In genomic region chr19:15812059-15812722, GRCh38 we compare ENCODE assay signal across 13 cellular contexts. TPM values are rescaled to one million over a fixed set of nuclear protein-coding genes. Genes with fewer than 3 reads are reported as not detected.
DNase-seq lines count a peak whose midpoint lies in the region; ATAC-seq, FAIRE-seq and TF ChIP-seq lines count a peak whose summit lies in the region.
"Had no signal": no experiment of that assay in that cellular context is flagged by ENCODE, and none has a peak within 500 bp of the region (broad histone marks: within the 10 kb centered on the region; RNA-seq: fewer than 3 reads in every experiment).

No MANE protein-coding gene starts in this region.

- H3K27ac ChIP-seq in PC-9, result no peak overlapping the region
- H3K27ac ChIP-seq in K562 (ENCODE audit: extremely low read depth, low read depth, low read length), result no peak overlapping the region

- DNase-seq in activated naive CD4-positive, alpha-beta T cell treated with Interleukin-2 at 50 U/mL for 16 hours, result peak; percentile 18
- no peak for DNase-seq in activated naive CD4-positive, alpha-beta T cell treated with anti-CD3 and anti-CD28 coated beads, Interleukin-2, amount 50 U/mL, for 72 hours (ENCODE audit: low spot score in 2 of 2)
- DNase-seq in PC-9 (peak in 1 of 2 experiments; percentile 57), K562 (ENCODE audit: extremely low read depth in 1 of 4, low spot score in 3 of 4) (peak in 1 of 4 experiments; percentile 40), omental fat pad (ENCODE audit: low spot score) (no peak)
- DNase-seq in stimulated activated CD4-positive, alpha-beta T cell treated with anti-CD3 and anti-CD28 coated beads, Interleukin-4, amount 100 ng/mL, for 24 hours, result peak; percentile 12
- no peak for DNase-seq in activated CD4-positive, CD25-positive, alpha-beta regulatory T cell (lab: John Stamatoyannopoulos, UW)
- DNase-seq: HFFc6 had no signal

- H3K9me3 ChIP-seq in PC-9 (ENCODE audit: insufficient read depth, low read depth) (no peaks in the 10 kb centered on the region), K562 (replicated peaks; ENCODE audit: control insufficient read depth, insufficient read depth, low read depth, low read length) (no peaks in the 10 kb centered on the region)

- intact Hi-C loops in PC-9 (cut with micrococcal nuclease; ENCODE audit: unreplicated experiment), result loop anchor here (2.0 to 5.0 kb wide), 2 partner anchors 230 to 371 kb away; no protein-coding TSS in a partner anchor
- intact Hi-C loops in K562 (cut with micrococcal nuclease), result loop anchor here (2.0 kb wide), 1 partner anchor 57 kb away; no protein-coding TSS in a partner anchor

- no peak for ATAC-seq in activated naive CD4-positive, alpha-beta T cell treated with anti-CD3 and anti-CD28 coated beads, Interleukin-2, amount 50 U/mL, for 72 hours
- ATAC-seq in K562 (peak; percentile 62; the same call in 2 of the 3 replicates), GM19351 (IDR thresholded peaks at IDR 0.05; ENCODE audit: unreplicated experiment) (no peak), omental fat pad (ENCODE audit: low FRiP score) (no peak)

- no TSS peak for BruUV-seq in PC-9 (replicated peaks; lab: Mats Ljungman, UMichigan)
- BruUV-seq in K562 (replicated peaks; lab: Mats Ljungman, UMichigan), result no TSS peak

- H3K4me2 ChIP-seq in PC-9 (no peak overlapping the region), K562 (ENCODE audit: insufficient read depth, low read length) (no peak overlapping the region)

- no peak overlapping the region for H3K9ac ChIP-seq in K562 (ENCODE audit: insufficient read depth in 1 of 2, low read depth in 2 of 2, low read length in 2 of 2)

- H3K9me1 ChIP-seq in K562 (ENCODE audit: control insufficient read depth, insufficient read depth, low read length), result no peaks in the 10 kb centered on the region

- peak; percentile 61 to 72 for TF ChIP-seq RAD21 in K562 (CRISPR knock-in tag; conservative IDR thresholded peaks at IDR 0.05 in 1 of 2, IDR thresholded peaks at IDR 0.05 in 1 of 2)

- H3K4me3 ChIP-seq in PC-9, result no peak overlapping the region
- no peak overlapping the region for H3K4me3 ChIP-seq in K562

- no peak for TF ChIP-seq EP300 in K562 (IDR thresholded peaks at IDR 0.05; ENCODE audit: low read length)

- no peaks in the 10 kb centered on the region for H3K9me3 Mint-ChIP-seq in activated naive CD4-positive, alpha-beta T cell treated with anti-CD3 and anti-CD28 coated beads, Interleukin-2, amount 50 U/mL, for 72 hours
- H3K9me3 Mint-ChIP-seq: dendritic cell treated with granulocyte-macrophage colony-stimulating factor and Interleukin-4, amounts not matched to agents 40 ng/mL and 50 ng/mL, for 4 days had no signal

- TF ChIP-seq CTCF in PC-9 (conservative IDR thresholded peaks at IDR 0.05) (peak; percentile 79), K562 (IDR thresholded peaks at IDR 0.05 in 2 of 3, conservative IDR thresholded peaks at IDR 0.05 in 1 of 3; ENCODE audit: insufficient read depth in 2 of 3, low read depth in 1 of 3, low read length in 3 of 3) (peak; percentile 34 to 67 (median 49); a peak in 5 of 6 replicates), omental fat pad (IDR thresholded peaks at IDR 0.05) (no peak)

- H3K36me3 ChIP-seq in PC-9 (ENCODE audit: low read depth) (no peaks in the 10 kb centered on the region), K562 (ENCODE audit: control insufficient read depth, insufficient read depth, low read length) (no peaks in the 10 kb centered on the region)

- POLR2A ChIA-PET in PC-9 (lab: Charles Lee; ENCODE audit: unreplicated experiment), result interaction anchor here (1.0 kb wide), 1 partner anchor 372 kb away, joined by 5 read pairs; the partner anchor contains the start of gene FAM32A
- POLR2A ChIA-PET in K562 (lab: Yijun Ruan, JAX), result no interaction called here

- H3K27me3 ChIP-seq in PC-9 (ENCODE audit: insufficient read depth, low read depth) (no peaks in the 10 kb centered on the region), K562 (ENCODE audit: control insufficient read depth in 2 of 2, insufficient read depth in 2 of 2, low read length in 2 of 2) (peaks cover 10 to 39% of the 10 kb centered on the region in 2 experiments; a peak in 4 of 5 replicates)

- 0% methylated on average over 4 of the region's 6 CpGs for WGBS in K562 (ENCODE audit: insufficient coverage, low coverage, missing lambda C conversion rate)

- no peak for FAIRE-seq in K562 (lab: Jason Lieb, UNC)
- FAIRE-seq: islet of Langerhans had no signal

- in situ Hi-C loops in K562 (cut with MboI), result no loop called here

- TF ChIP-seq POLR2A in K562 (conservative IDR thresholded peaks at IDR 0.05), result no peak

- CTCF ChIA-PET in PC-9 (lab: Charles Lee), result interaction anchor here (0.7 to 1.0 kb wide), 2 partner anchors 27 to 229 kb away, joined by 3 read pairs; no protein-coding TSS in a partner anchor
- CTCF ChIA-PET in K562 (lab: Yijun Ruan, JAX; ENCODE audit: low intra/inter-chr PET ratio), result interaction anchor here (0.7 to 1.0 kb wide), 2 partner anchors 56 to 57 kb away, joined by 3 to 5 read pairs; no protein-coding TSS in a partner anchor

- H3F3A ChIP-seq in PC-9 (ENCODE audit: insufficient read depth, low read depth), result peaks cover 7% of the 10 kb centered on the region; the same call in 1 of the 2 replicates

- peaks cover 0 to 4% of the 10 kb centered on the region in 2 donors for H3K36me3 Mint-ChIP-seq in activated naive CD4-positive, alpha-beta T cell treated with anti-CD3 and anti-CD28 coated beads, Interleukin-2, amount 50 U/mL, for 72 hours

- H3K4me1 ChIP-seq in PC-9 (replicated peaks; ENCODE audit: insufficient read depth), result peaks cover 20% of the 10 kb centered on the region
- no peaks in the 10 kb centered on the region; a peak in 1 of 5 replicates for H3K4me1 ChIP-seq in K562 (replicated peaks in 1 of 2; ENCODE audit: control insufficient read depth in 2 of 2, insufficient read depth in 2 of 2, low read length in 2 of 2)

- H4K20me1 ChIP-seq in PC-9 (ENCODE audit: insufficient read depth) (no peaks in the 10 kb centered on the region), K562 (replicated peaks; ENCODE audit: control insufficient read depth, insufficient read depth, low read length) (peaks cover 4% of the 10 kb centered on the region; the same call in 1 of the 2 replicates)

- H2AFZ ChIP-seq in PC-9, result no peak overlapping the region
- H2AFZ ChIP-seq in K562 (ENCODE audit: low read depth, low read length), result no peak overlapping the region

- no peaks in the 10 kb centered on the region for H3K9me2 ChIP-seq in PC-9 (ENCODE audit: insufficient read depth)

- peak overlapping the region in 1 of 2 donors; percentile 83 for H3K27ac Mint-ChIP-seq in activated naive CD4-positive, alpha-beta T cell treated with anti-CD3 and anti-CD28 coated beads, Interleukin-2, amount 50 U/mL, for 72 hours
- H3K27ac Mint-ChIP-seq: dendritic cell treated with granulocyte-macrophage colony-stimulating factor and Interleukin-4, amounts not matched to agents 40 ng/mL and 50 ng/mL, for 4 days; HFFc6 had no signal

- no peaks in the 10 kb centered on the region for H3K79me2 ChIP-seq in PC-9 (ENCODE audit: low read depth)
- no peaks in the 10 kb centered on the region for H3K79me2 ChIP-seq in K562 (ENCODE audit: control insufficient read depth, insufficient read depth, low read length)

TF ChIP-seq in K562, 482 proteins besides CTCF, POLR2A, EP300 and RAD21 (continues in another document):
- TF ChIP-seq TOE1 (IDR thresholded peaks at IDR 0.05; ENCODE audit: borderline replicate concordance) (0 out of 2 replicates have a peak, but pooled peaks have one; percentile 21), TOE1 (CRISPR knock-in tag; IDR thresholded peaks at IDR 0.05; ENCODE audit: borderline replicate concordance, low read depth) (no peak), SMAD4 (CRISPR knock-in tag; conservative IDR thresholded peaks at IDR 0.05) (no peak)

RNA-seq across cellular contexts. Expression of gene OR10H1, which starts 3.3 kb away (rescaled TPM):
- total RNA-seq in activated naive CD4-positive, alpha-beta T cell treated with anti-CD3 and anti-CD28 coated beads, Interleukin-2, amount 50 U/mL, for 72 hours, result under 1 TPM in 1 of 2 donors, not detected in 1; 0.10 TPM
- total RNA-seq in PC-9 (2021) (0.20 TPM in 1 of 2 replicates, not detected in the other), K562 (2014; rRNA removed) (not detected in 2 replicates), K562 (2014; rRNA removed; fragmentation: Illumina TruSeq; extraction: Trizol) (not detected in 2 replicates), K562 (2015; rRNA removed; fragmentation: Illumina TruSeq; extraction: Trizol) (not detected in 2 replicates), K562 (2021) (not detected in 2 replicates), omental fat pad (not detected)
- not detected in 2 replicates for total RNA-seq in K562 (2011; cell fraction: chromatin; rRNA removed; ENCODE audit: low replicate concordance)
- not detected in 2 replicates for total RNA-seq in K562 (2011; cell fraction: nucleolus; rRNA removed)
- total RNA-seq in K562 (2011; cell fraction: nucleoplasm; rRNA removed), result not detected in 2 replicates
- polyA plus RNA-seq in K562 (2011; rRNA removed) (not detected in 2 replicates), K562 (2014; fragmentation: Illumina TruSeq; extraction: Trizol) (not detected in 2 replicates), K562 (2014; fragmentation: Nextera tagmentation; extraction: Ambion mirVana) (not detected), K562 (2014; rRNA removed) (not detected in 2 replicates)
- not detected in 2 replicates for polyA plus RNA-seq in K562 (2011; cell fraction: cytosol; rRNA removed)
- not detected in 2 replicates for polyA plus RNA-seq in K562 (2011; cell fraction: nucleus; rRNA removed)
- polyA plus RNA-seq in K562 (2012), result not detected in 2 replicates
- not detected in 2 replicates for polyA minus RNA-seq in K562 (2011; rRNA and poly(A)+ RNA removed)
- polyA minus RNA-seq in K562 (2011; cell fraction: cytosol; rRNA and poly(A)+ RNA removed), result not detected in 2 replicates
- polyA minus RNA-seq in K562 (2011; cell fraction: nucleus; rRNA and poly(A)+ RNA removed), result not detected in 2 replicates
- total RNA-seq: activated CD8-positive, alpha-beta memory T cell treated with anti-CD3 and anti-CD28 coated beads for 36 hours; HFFc6; pulmonary artery endothelial cell had no signal

RNA-seq across cellular contexts. Expression of gene OR10H5, which starts 24.7 kb away (rescaled TPM):
- total RNA-seq in activated naive CD4-positive, alpha-beta T cell treated with anti-CD3 and anti-CD28 coated beads, Interleukin-2, amount 50 U/mL, for 72 hours, result not detected
- total RNA-seq in PC-9 (2021) (not detected in 2 replicates), K562 (2014; rRNA removed) (not detected in 2 replicates), K562 (2014; rRNA removed; fragmentation: Illumina TruSeq; extraction: Trizol) (not detected in 2 replicates), K562 (2015; rRNA removed; fragmentation: Illumina TruSeq; extraction: Trizol) (not detected in 2 replicates), K562 (2021) (not detected in 2 replicates), omental fat pad (not detected)
- not detected in 2 replicates for total RNA-seq in K562 (2011; cell fraction: chromatin; rRNA removed; ENCODE audit: low replicate concordance)
- total RNA-seq in K562 (2011; cell fraction: nucleolus; rRNA removed), result not detected in 2 replicates
- total RNA-seq in K562 (2011; cell fraction: nucleoplasm; rRNA removed), result not detected in 2 replicates
- polyA plus RNA-seq in K562 (2011; rRNA removed) (not detected in 2 replicates), K562 (2014; fragmentation: Illumina TruSeq; extraction: Trizol) (not detected in 2 replicates), K562 (2014; fragmentation: Nextera tagmentation; extraction: Ambion mirVana) (not detected), K562 (2014; rRNA removed) (not detected in 2 replicates)
- polyA plus RNA-seq in K562 (2011; cell fraction: cytosol; rRNA removed), result not detected in 2 replicates
- not detected in 2 replicates for polyA plus RNA-seq in K562 (2011; cell fraction: nucleus; rRNA removed)
- 0.01 TPM in 2 replicates for polyA plus RNA-seq in K562 (2012)
- polyA minus RNA-seq in K562 (2011; rRNA and poly(A)+ RNA removed), result not detected in 2 replicates
- not detected in 2 replicates for polyA minus RNA-seq in K562 (2011; cell fraction: cytosol; rRNA and poly(A)+ RNA removed)
- polyA minus RNA-seq in K562 (2011; cell fraction: nucleus; rRNA and poly(A)+ RNA removed), result not detected in 2 replicates
- total RNA-seq: activated CD8-positive, alpha-beta memory T cell treated with anti-CD3 and anti-CD28 coated beads for 36 hours; HFFc6; pulmonary artery endothelial cell had no signal

Comparison
In these comparisons a context has a peak if more than half of its experiments do, and no peak if none do; other contexts are left out.
1. DNase-seq: peak in activated naive CD4-positive, alpha-beta T cell treated with Interleukin-2 at 50 U/mL for 16 hours (single experiment) and stimulated activated CD4-positive, alpha-beta T cell treated with anti-CD3 and anti-CD28 coated beads, Interleukin-4, amount 100 ng/mL, for 24 hours (single experiment); none in activated naive CD4-positive, alpha-beta T cell treated with anti-CD3 and anti-CD28 coated beads, Interleukin-2, amount 50 U/mL, for 72 hours (0 of 2), activated CD4-positive, CD25-positive, alpha-beta regulatory T cell (0 of 4) and omental fat pad (single experiment).
2. CTCF ChIP-seq: peak in PC-9 (single experiment) and K562 (3 of 3); none in omental fat pad (0 of 3).